ENCODE assay signal across 17 cellular contexts in the genomic region with DNA sequence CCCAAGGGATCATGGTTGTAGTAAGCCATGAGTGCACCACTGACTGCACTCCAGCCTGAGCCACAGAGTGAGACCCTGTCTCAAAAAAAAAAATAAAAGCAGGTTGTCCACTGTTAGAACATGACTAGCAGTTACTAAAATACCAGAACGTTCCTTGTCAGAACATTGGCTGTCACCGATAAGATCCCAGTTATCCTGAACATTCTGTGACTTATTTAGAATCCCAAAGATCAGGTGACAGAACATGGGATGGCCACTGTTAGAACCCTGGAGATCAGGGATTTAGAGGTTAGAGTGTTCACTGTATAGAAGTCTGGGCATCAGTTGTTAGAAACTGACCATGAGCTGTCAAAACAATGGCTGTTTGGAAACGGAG. TPM values are rescaled to one million over a fixed set of nuclear protein-coding genes. Genes with fewer than 3 reads are reported as not detected.
DNase-seq lines count a peak whose midpoint lies in the region; ATAC-seq and TF ChIP-seq lines count a peak whose summit lies in the region.
"Had no signal": no experiment of that assay in that cellular context is flagged by ENCODE, and none has a peak within 500 bp of the region (broad histone marks: within the 10 kb centered on the region; RNA-seq: fewer than 3 reads in every experiment).

No MANE protein-coding gene starts in this region.

- H3K36me3 ChIP-seq in liver (ENCODE audit: control insufficient read depth in 4 of 4, insufficient read depth in 3 of 4, low read depth in 1 of 4, low read length in 3 of 4) (no peaks in the 10 kb centered on the region), gastrocnemius medialis (no peaks in the 10 kb centered on the region)

- intact Hi-C loops in Right ventricle myocardium inferior (cut with DNase I) = no loop called here
- intact Hi-C loops in left cardiac atrium (cut with DNase I) = no loop called here
- intact Hi-C loops in gastrocnemius medialis (cut with DNase I; ENCODE audit: low total_unique reads) = no loop called here

- H3K9ac ChIP-seq in liver (ENCODE audit: low read depth in 1 of 2, low read length in 2 of 2) = peak overlapping the region in 1 of 2 donors; percentile 59

- H3K27ac ChIP-seq in liver (ENCODE audit: low read depth in 1 of 2, low read length in 2 of 2) (peak overlapping the region; percentile 85 to 96), gastrocnemius medialis (peak overlapping the region; percentile 81 to 91 (median 84))

- H3K4me1 ChIP-seq in liver (ENCODE audit: control insufficient read depth in 4 of 4, insufficient read depth in 4 of 4, low read length in 3 of 4) (peaks cover 9 to 21% (median 14%) of the 10 kb centered on the region in 4 donors), gastrocnemius medialis (peaks cover 21 to 25% of the 10 kb centered on the region in 2 donors)

- H3K4me3 ChIP-seq in liver (ENCODE audit: low read depth in 1 of 3, low read length in 3 of 3) (no peak overlapping the region), gastrocnemius medialis (no peak overlapping the region)

- ATAC-seq in Right ventricle myocardium inferior = peak; percentile 36
- ATAC-seq in left cardiac atrium = no peak
- peak; percentile 53 to 67 for ATAC-seq in gastrocnemius medialis
- ATAC-seq: HCT116 had no signal

- no peak for TF ChIP-seq RAD21 in liver (IDR thresholded peaks at IDR 0.05)

- H3K27me3 ChIP-seq in liver (ENCODE audit: control insufficient read depth in 4 of 4, insufficient read depth in 4 of 4, low read length in 3 of 4) = no peaks in the 10 kb centered on the region
- peaks cover 0 to 6% (median 0%) of the 10 kb centered on the region in 3 donors for H3K27me3 ChIP-seq in gastrocnemius medialis

- H3K9me3 ChIP-seq in liver (ENCODE audit: control insufficient read depth in 4 of 4, low read length in 3 of 4) = no peaks in the 10 kb centered on the region
- no peaks in the 10 kb centered on the region for H3K9me3 ChIP-seq in gastrocnemius medialis

- TF ChIP-seq POLR2A in gastrocnemius medialis (IDR thresholded peaks at IDR 0.05) = no peak

- 61% methylated on average over 3 of the region's 3 CpGs for WGBS in liver

- DNase-seq in Right ventricle myocardium inferior (ENCODE audit: missing footprints) = no peak
- DNase-seq in left cardiac atrium = no peak
- no peak for DNase-seq in gastrocnemius medialis
- no peak for DNase-seq in stimulated activated CD4-positive, alpha-beta T cell treated with anti-CD3 and anti-CD28 coated beads, Interleukin-12 subunit alpha, Interleukin-12 subunit beta, amount 100 ng/mL, for 4 hours
- no peak for DNase-seq in NCI-H510A (lab: John Stamatoyannopoulos, UW)
- no peak for DNase-seq in UCSD-AML1 (lab: John Stamatoyannopoulos, UW; ENCODE audit: unreplicated experiment)
- DNase-seq in KG1 (lab: John Stamatoyannopoulos, UW) = no peak
- DNase-seq: activated naive CD4-positive, alpha-beta T cell treated with anti-CD3 and anti-CD28 coated beads for 36 hours; activated T-cell treated with anti-CD3 and anti-CD28 coated beads for 4 hours; NCI-H187; stimulated activated naive CD4-positive, alpha-beta T cell treated with Interleukin-2 at 50 U/mL for 16 hours had no signal

- in situ Hi-C loops in gastrocnemius medialis (cut with MboI; ENCODE audit: low sequenced_read_pairs in 4 of 4) = no loop called here

- TF ChIP-seq CTCF in liver (IDR thresholded peaks at IDR 0.05; ENCODE audit: low read depth, low read length, missing input control) (no peak), gastrocnemius medialis (IDR thresholded peaks at IDR 0.05 in 4 of 5, conservative IDR thresholded peaks at IDR 0.05 in 1 of 5) (no peak)

TF ChIP-seq in liver, 16 proteins besides CTCF, POLR2A, EP300 and RAD21:
- TF ChIP-seq, protein P1, sequence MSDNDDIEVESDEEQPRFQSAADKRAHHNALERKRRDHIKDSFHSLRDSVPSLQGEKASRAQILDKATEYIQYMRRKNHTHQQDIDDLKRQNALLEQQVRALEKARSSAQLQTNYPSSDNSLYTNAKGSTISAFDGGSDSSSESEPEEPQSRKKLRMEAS (IDR thresholded peaks at IDR 0.05) = no peak
- TF ChIP-seq JUND (IDR thresholded peaks at IDR 0.05) = no peak
- TF ChIP-seq GABPA (IDR thresholded peaks at IDR 0.05 in 1 of 2, conservative IDR thresholded peaks at IDR 0.05 in 1 of 2) = no peak
- no peak for TF ChIP-seq TAF1 (conservative IDR thresholded peaks at IDR 0.05)
- TF ChIP-seq FOXA2 (IDR thresholded peaks at IDR 0.05) = no peak
- TF ChIP-seq, protein P2, sequence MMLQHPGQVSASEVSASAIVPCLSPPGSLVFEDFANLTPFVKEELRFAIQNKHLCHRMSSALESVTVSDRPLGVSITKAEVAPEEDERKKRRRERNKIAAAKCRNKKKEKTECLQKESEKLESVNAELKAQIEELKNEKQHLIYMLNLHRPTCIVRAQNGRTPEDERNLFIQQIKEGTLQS (IDR thresholded peaks at IDR 0.05) = no peak
- TF ChIP-seq, protein P3, sequence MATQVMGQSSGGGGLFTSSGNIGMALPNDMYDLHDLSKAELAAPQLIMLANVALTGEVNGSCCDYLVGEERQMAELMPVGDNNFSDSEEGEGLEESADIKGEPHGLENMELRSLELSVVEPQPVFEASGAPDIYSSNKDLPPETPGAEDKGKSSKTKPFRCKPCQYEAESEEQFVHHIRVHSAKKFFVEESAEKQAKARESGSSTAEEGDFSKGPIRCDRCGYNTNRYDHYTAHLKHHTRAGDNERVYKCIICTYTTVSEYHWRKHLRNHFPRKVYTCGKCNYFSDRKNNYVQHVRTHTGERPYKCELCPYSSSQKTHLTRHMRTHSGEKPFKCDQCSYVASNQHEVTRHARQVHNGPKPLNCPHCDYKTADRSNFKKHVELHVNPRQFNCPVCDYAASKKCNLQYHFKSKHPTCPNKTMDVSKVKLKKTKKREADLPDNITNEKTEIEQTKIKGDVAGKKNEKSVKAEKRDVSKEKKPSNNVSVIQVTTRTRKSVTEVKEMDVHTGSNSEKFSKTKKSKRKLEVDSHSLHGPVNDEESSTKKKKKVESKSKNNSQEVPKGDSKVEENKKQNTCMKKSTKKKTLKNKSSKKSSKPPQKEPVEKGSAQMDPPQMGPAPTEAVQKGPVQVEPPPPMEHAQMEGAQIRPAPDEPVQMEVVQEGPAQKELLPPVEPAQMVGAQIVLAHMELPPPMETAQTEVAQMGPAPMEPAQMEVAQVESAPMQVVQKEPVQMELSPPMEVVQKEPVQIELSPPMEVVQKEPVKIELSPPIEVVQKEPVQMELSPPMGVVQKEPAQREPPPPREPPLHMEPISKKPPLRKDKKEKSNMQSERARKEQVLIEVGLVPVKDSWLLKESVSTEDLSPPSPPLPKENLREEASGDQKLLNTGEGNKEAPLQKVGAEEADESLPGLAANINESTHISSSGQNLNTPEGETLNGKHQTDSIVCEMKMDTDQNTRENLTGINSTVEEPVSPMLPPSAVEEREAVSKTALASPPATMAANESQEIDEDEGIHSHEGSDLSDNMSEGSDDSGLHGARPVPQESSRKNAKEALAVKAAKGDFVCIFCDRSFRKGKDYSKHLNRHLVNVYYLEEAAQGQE (IDR thresholded peaks at IDR 0.05) = no peak
- no peak for TF ChIP-seq SP1 (IDR thresholded peaks at IDR 0.05)
- no peak for TF ChIP-seq HNF4G (IDR thresholded peaks at IDR 0.05)
- no peak for TF ChIP-seq HNF4A (conservative IDR thresholded peaks at IDR 0.05)

RNA-seq across cellular contexts. Expression of a gene that starts 8.6 kb away (rescaled TPM):
- total RNA-seq in Right ventricle myocardium inferior = 4.6 TPM
- total RNA-seq in left cardiac atrium = 1 to 10 TPM; 5.2 to 8.5 TPM
- 10 to 100 TPM in 1 of 2 donors, 1 to 10 TPM in 1; 1.6 to 20.5 TPM for total RNA-seq in liver
- 10 to 100 TPM in 1 of 2 donors, 1 to 10 TPM in 1; 5.4 to 17.1 TPM for polyA plus RNA-seq in liver
- total RNA-seq in gastrocnemius medialis = 10 to 100 TPM; 12.0 to 82.7 (median 17.4) TPM
- total RNA-seq: A172, NCI-H460 had no signal

RNA-seq across cellular contexts. Expression of a gene that starts 32.0 kb away (rescaled TPM):
- total RNA-seq in Right ventricle myocardium inferior (22.0 TPM), left cardiac atrium (10 to 100 TPM; 29.2 to 34.6 TPM), liver (10 to 100 TPM; 14.4 to 19.3 TPM), gastrocnemius medialis (100 to 1,000 TPM in 2 of 4 donors, 10 to 100 TPM in 2; 38.9 to 105 (median 96.5) TPM)
- 1 to 10 TPM; 6.8 to 8.0 TPM for polyA plus RNA-seq in liver

RNA-seq across cellular contexts. Expression of a gene that starts 35.9 kb away (rescaled TPM):
- total RNA-seq in Right ventricle myocardium inferior (0.78 TPM), left cardiac atrium (1 to 10 TPM in 1 of 2 donors, under 1 TPM in 1; 0.63 to 1.4 TPM), liver (10 to 100 TPM in 1 of 2 donors, under 1 TPM in 1; 0.19 to 28.3 TPM), gastrocnemius medialis (10 to 100 TPM; 10.3 to 30.3 (median 12.9) TPM)
- polyA plus RNA-seq in liver = 10 to 100 TPM; 12.3 to 12.7 TPM
- total RNA-seq: endothelial cell of umbilical vein, IMR-90 had no signal

Comparison
In these comparisons a context has a peak if more than half of its experiments do, and no peak if none do; other contexts are left out.
1. ATAC-seq: peak in Right ventricle myocardium inferior (single experiment) and gastrocnemius medialis (2 of 2); none in left cardiac atrium (0 of 2).